Comparison of ENCODE assay signal across 8 cellular contexts in the genomic region with DNA sequence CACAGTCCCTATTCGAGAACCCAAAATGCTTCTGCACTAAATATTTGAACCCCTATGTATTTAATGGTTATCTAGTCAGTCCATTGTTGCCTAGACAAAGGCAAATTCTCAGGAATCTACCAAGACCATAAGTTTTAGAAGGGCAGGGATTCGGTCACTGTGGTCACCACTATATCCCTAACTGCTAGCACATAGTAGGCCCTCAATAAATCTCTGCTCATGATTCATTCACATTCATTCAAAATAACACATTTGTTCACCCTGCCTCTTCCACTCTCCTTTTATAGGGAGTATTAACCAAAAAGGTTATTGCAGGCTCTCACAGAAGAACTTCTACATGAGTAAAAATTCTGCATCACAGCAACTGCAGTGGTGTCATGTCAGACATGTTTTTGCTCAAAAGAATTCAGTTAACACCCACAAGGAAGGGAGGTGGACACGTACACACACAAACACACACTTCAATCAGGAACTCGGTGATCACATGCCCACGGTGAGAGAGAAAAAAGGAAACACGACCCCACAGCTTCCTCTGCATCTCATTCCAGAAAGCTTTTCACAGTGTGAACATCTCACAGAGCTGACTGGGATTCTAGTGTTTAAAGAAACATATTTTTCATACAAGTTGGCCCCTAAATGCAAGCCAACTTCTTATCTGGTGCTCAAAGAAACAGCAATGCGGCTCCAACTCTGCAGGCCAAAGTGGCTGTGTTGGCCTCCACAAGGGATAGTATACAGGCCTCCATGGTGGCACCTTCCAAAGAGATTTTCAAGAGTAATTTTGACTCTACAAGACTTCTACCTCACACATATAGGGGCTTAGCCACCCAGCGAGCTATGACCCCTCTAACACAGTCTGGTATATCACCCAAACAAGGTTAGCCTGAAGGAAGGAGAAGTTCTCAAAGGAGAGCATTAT.
A peak's percentile ranks its signal among the peaks of the same experiment; 100 is the strongest.
DNase-seq lines count a peak whose midpoint lies in the region; ATAC-seq, FAIRE-seq and TF ChIP-seq lines count a peak whose summit lies in the region.

No MANE protein-coding gene starts in this region.

- peaks cover 42% of the 10 kb centered on the region for H3K4me1 Mint-ChIP-seq in astrocyte (ENCODE audit: low read depth, unreplicated experiment)
- peaks cover 78 to 99% (median 97%) of the 10 kb centered on the region in 7 donors for H3K4me1 Mint-ChIP-seq in naive thymus-derived CD4-positive, alpha-beta T cell

- no peak overlapping the region for H3K4me3 Mint-ChIP-seq in astrocyte (ENCODE audit: unreplicated experiment)
- H3K4me3 Mint-ChIP-seq in naive thymus-derived CD4-positive, alpha-beta T cell = peak overlapping the region; percentile 62 to 88 (median 79)

- no peak overlapping the region for H2AK5ac ChIP-seq in IMR-90 (ENCODE audit: low read depth, low read length)

- ATAC-seq in IMR-90 (ENCODE audit: low read depth) = peak; percentile 59
- ATAC-seq in naive thymus-derived CD4-positive, alpha-beta T cell = peak; percentile 44
- ATAC-seq in SK-N-SH treated with all-trans-retinoic acid at 6 μM for 48 hours = no peak
- no peak for ATAC-seq in HG02678 (IDR thresholded peaks at IDR 0.05; ENCODE audit: unreplicated experiment)

- no peak overlapping the region for H3K18ac ChIP-seq in IMR-90 (ENCODE audit: low read depth, low read length)

- H2AFZ ChIP-seq in IMR-90 (replicated peaks; ENCODE audit: low read length, poor library complexity) (no peak overlapping the region), astrocyte (ENCODE audit: low read depth, low read length) (peak overlapping the region; percentile 23)

- no peak overlapping the region for H2BK15ac ChIP-seq in IMR-90 (ENCODE audit: low read depth, low read length)

- H3K27me3 ChIP-seq in IMR-90 (ENCODE audit: control insufficient read depth, insufficient read depth, low read length) (no peaks in the 10 kb centered on the region), astrocyte (ENCODE audit: insufficient read depth, low read length) (no peaks in the 10 kb centered on the region)
- no peaks in the 10 kb centered on the region for H3K27me3 ChIP-seq in naive thymus-derived CD4-positive, alpha-beta T cell (ENCODE audit: control insufficient read depth in 2 of 2, insufficient read depth in 2 of 2, low read length in 2 of 2)

- H3K9me3 ChIP-seq in IMR-90 (ENCODE audit: control insufficient read depth, insufficient read depth, low read length) = no peaks in the 10 kb centered on the region
- H3K9me3 ChIP-seq in astrocyte (ENCODE audit: insufficient read depth, low read depth, low read length) = no peaks in the 10 kb centered on the region
- no peaks in the 10 kb centered on the region for H3K9me3 ChIP-seq in naive thymus-derived CD4-positive, alpha-beta T cell (ENCODE audit: control insufficient read depth in 2 of 3, low read length in 3 of 3)

- no peak overlapping the region for H4K91ac ChIP-seq in IMR-90 (ENCODE audit: insufficient read depth, low read depth, low read length)

- peaks cover 0 to 12% of the 10 kb centered on the region in 2 experiments; a peak in 1 of 4 replicates for H3K79me1 ChIP-seq in IMR-90 (ENCODE audit: low read depth in 1 of 2, low read length in 2 of 2)

- H3K36me3 Mint-ChIP-seq in astrocyte (ENCODE audit: low read depth, unreplicated experiment) = no peaks in the 10 kb centered on the region
- peaks cover 0 to 29% (median 10%) of the 10 kb centered on the region in 5 donors for H3K36me3 Mint-ChIP-seq in naive thymus-derived CD4-positive, alpha-beta T cell

- no peaks in the 10 kb centered on the region for H3K36me3 ChIP-seq in IMR-90 (ENCODE audit: control insufficient read depth, insufficient read depth, low read length)
- no peaks in the 10 kb centered on the region for H3K36me3 ChIP-seq in astrocyte (ENCODE audit: insufficient read depth, low read length)
- no peaks in the 10 kb centered on the region for H3K36me3 ChIP-seq in naive thymus-derived CD4-positive, alpha-beta T cell (ENCODE audit: control insufficient read depth in 2 of 3, insufficient read depth in 3 of 3, low read length in 3 of 3)

- peak overlapping the region in 1 of 2 experiments; percentile 58; a peak in 1 of 4 replicates for H4K8ac ChIP-seq in IMR-90 (ENCODE audit: low read depth in 2 of 2, low read length in 2 of 2)

- no peak overlapping the region for H2AK9ac ChIP-seq in IMR-90 (replicated peaks; ENCODE audit: low read depth, low read length, poor library complexity)

- H3K4me1 ChIP-seq in IMR-90 (ENCODE audit: control insufficient read depth, insufficient read depth, low read length) = peaks cover 5% of the 10 kb centered on the region
- peaks cover 9% of the 10 kb centered on the region for H3K4me1 ChIP-seq in astrocyte (ENCODE audit: insufficient read depth, low read length)
- peaks cover 93 to 100% of the 10 kb centered on the region in 2 donors for H3K4me1 ChIP-seq in naive thymus-derived CD4-positive, alpha-beta T cell (ENCODE audit: control insufficient read depth in 2 of 2, insufficient read depth in 2 of 2, low read length in 2 of 2)

- H3K27me3 Mint-ChIP-seq in astrocyte (ENCODE audit: low read depth, unreplicated experiment) = no peaks in the 10 kb centered on the region
- H3K27me3 Mint-ChIP-seq in naive thymus-derived CD4-positive, alpha-beta T cell = no peaks in the 10 kb centered on the region

- no peak overlapping the region for H4K5ac ChIP-seq in IMR-90 (ENCODE audit: low read depth, low read length)

- POLR2A ChIA-PET in IMR-90 (lab: Charles Lee; ENCODE audit: unreplicated experiment) = no interaction called here
- POLR2A ChIA-PET in naive thymus-derived CD4-positive, alpha-beta T cell (lab: Charles Lee) = interaction anchor here (0.6 to 14.4 kb wide), 26 partner anchors 9 to 115 kb away, joined by 3 to 254 read pairs (median 4); a partner anchor contains a TSS

- H2BK120ac ChIP-seq in IMR-90 (ENCODE audit: low read depth, low read length) = no peak overlapping the region

- BruUV-seq in IMR-90 (replicated peaks; lab: Mats Ljungman, UMichigan) = no TSS peak

- H3K27ac ChIP-seq in C4-2B (peak overlapping the region; percentile 67; the same call in 1 of the 2 replicates), IMR-90 (ENCODE audit: insufficient read depth, low read length) (no peak overlapping the region), astrocyte (ENCODE audit: low read depth, low read length) (no peak overlapping the region)
- peak overlapping the region; percentile 82 for H3K27ac ChIP-seq in naive thymus-derived CD4-positive, alpha-beta T cell (ENCODE audit: low read depth, low read length)

- H2BK5ac ChIP-seq in IMR-90 (ENCODE audit: low read depth, low read length, poor library complexity, severe bottlenecking) = peak overlapping the region; percentile 6

- H4K20me1 ChIP-seq in IMR-90 (ENCODE audit: insufficient read depth, low read length) (no peaks in the 10 kb centered on the region), astrocyte (ENCODE audit: insufficient read depth, low read length) (no peaks in the 10 kb centered on the region)

- CTCF ChIA-PET in IMR-90 (lab: Yijun Ruan, JAX) = no interaction called here
- CTCF ChIA-PET in naive thymus-derived CD4-positive, alpha-beta T cell (lab: Charles Lee) = interaction anchor here (0.6 to 1.6 kb wide), 6 partner anchors 21 to 170 kb away, joined by 3 to 6 read pairs (median 4); no protein-coding TSS in a partner anchor

- in situ Hi-C loops in IMR-90 (cut with MboI; ENCODE audit: low sequenced_read_pairs) = no loop called here

- 0 out of 2 replicates have a peak overlapping the region, but pooled peaks have one; percentile 18 for H3K23ac ChIP-seq in IMR-90 (ENCODE audit: low read depth, low read length)

- peak; percentile 49 for DNase-seq in IMR-90
- peak; percentile 42 for DNase-seq in astrocyte (ENCODE audit: low read depth)
- DNase-seq in naive thymus-derived CD4-positive, alpha-beta T cell = peak in 6 of 9 donors; percentile 42 to 59 (median 54)
- DNase-seq in NCI-H510A treated with DMSO at 0.1 percent for 48 hours (lab: John Stamatoyannopoulos, UW) = no peak
- no peak for DNase-seq in stimulated activated CD4-positive, alpha-beta T cell treated with anti-CD3 and anti-CD28 coated beads, Interleukin-2, amount 100 ng/mL, for 48 hours

- TF ChIP-seq POLR2A in IMR-90 (IDR thresholded peaks at IDR 0.05; ENCODE audit: low read depth, low read length) = no peak

- H3K4me2 ChIP-seq in IMR-90 (ENCODE audit: low read depth, low read length) = no peak overlapping the region
- H3K4me2 ChIP-seq in astrocyte (ENCODE audit: low read length) = no peak overlapping the region

- H3K14ac ChIP-seq in IMR-90 (replicated peaks; ENCODE audit: low read depth, low read length) = 0 out of 2 replicates have a peak overlapping the region, but pooled peaks have one; percentile 13

- no peak for TF ChIP-seq RAD21 in IMR-90 (IDR thresholded peaks at IDR 0.05; ENCODE audit: low read length)

- H3K9ac ChIP-seq in IMR-90 (ENCODE audit: low read depth, low read length) = no peak overlapping the region
- no peak overlapping the region for H3K9ac ChIP-seq in astrocyte (ENCODE audit: low read length)

- peaks cover 12% of the 10 kb centered on the region for H3K9me1 ChIP-seq in IMR-90 (ENCODE audit: insufficient read depth, low read length)

- no peak overlapping the region for H2BK20ac ChIP-seq in IMR-90 (ENCODE audit: low read depth, low read length)

- no peak overlapping the region for H3K56ac ChIP-seq in IMR-90 (ENCODE audit: extremely low read depth, insufficient read depth, low read length)

- no peak overlapping the region for H3K27ac Mint-ChIP-seq in astrocyte (ENCODE audit: unreplicated experiment)
- H3K27ac Mint-ChIP-seq in naive thymus-derived CD4-positive, alpha-beta T cell = peak overlapping the region; percentile 79 to 100 (median 98)

- no peaks in the 10 kb centered on the region for H3K79me2 ChIP-seq in astrocyte (ENCODE audit: insufficient read depth, low read length)

- 0 out of 2 replicates have a peak overlapping the region, but pooled peaks have one; percentile 39 for H3K4ac ChIP-seq in IMR-90 (ENCODE audit: low read depth, low read length)

- no peak for TF ChIP-seq CTCF in C4-2B (conservative IDR thresholded peaks at IDR 0.05)
- no peak for TF ChIP-seq CTCF in IMR-90 (conservative IDR thresholded peaks at IDR 0.05; ENCODE audit: low read depth, low read length)
- no peak for TF ChIP-seq CTCF in astrocyte (IDR thresholded peaks at IDR 0.05; ENCODE audit: insufficient read depth, low read depth, low read length)

- intact Hi-C loops in IMR-90 (cut with micrococcal nuclease) = no loop called here
- intact Hi-C loops in naive thymus-derived CD4-positive, alpha-beta T cell (cut with micrococcal nuclease) = loop anchor here (1.0 to 2.0 kb wide), 2 partner anchors 24 to 44 kb away; no protein-coding TSS in a partner anchor

- dilution Hi-C loops in IMR-90 (cut with HindIII; ENCODE audit: low sequenced_read_pairs, unreplicated experiment) = no loop called here

- no peak overlapping the region for H3K4me3 ChIP-seq in IMR-90 (ENCODE audit: insufficient read depth, low read depth, low read length)
- H3K4me3 ChIP-seq in astrocyte (ENCODE audit: insufficient read depth, low read depth, low read length) = no peak overlapping the region
- H3K4me3 ChIP-seq in naive thymus-derived CD4-positive, alpha-beta T cell (ENCODE audit: low read length) = peak overlapping the region; percentile 38

- H3K9me3 Mint-ChIP-seq in astrocyte (ENCODE audit: unreplicated experiment) = peaks cover 3% of the 10 kb centered on the region
- H3K9me3 Mint-ChIP-seq in naive thymus-derived CD4-positive, alpha-beta T cell = peaks cover 0 to 1% (median 0%) of the 10 kb centered on the region in 11 donors

- WGBS in IMR-90 (ENCODE audit: extremely low coverage in 2 of 2, insufficient read length in 1 of 2), 2 experiments = 100% methylated on average over 1 of the region's 8 CpGs; no CpG with 5 or more reads in 1 of the 2 experiments

- FAIRE-seq in astrocyte (lab: Jason Lieb, UNC) = no peak

Comparison
In these comparisons a context has a peak if more than half of its experiments do, and no peak if none do; other contexts are left out.
1. H3K27ac ChIP-seq: peak in C4-2B (single experiment) and naive thymus-derived CD4-positive, alpha-beta T cell (single experiment); none in IMR-90 (single experiment) and astrocyte (single experiment).
2. ATAC-seq: peak in IMR-90 (single experiment) and naive thymus-derived CD4-positive, alpha-beta T cell (single experiment); none in SK-N-SH treated with all-trans-retinoic acid at 6 μM for 48 hours (single experiment) and HG02678 (single experiment).
3. DNase-seq: peak in IMR-90 (single experiment), astrocyte (single experiment) and naive thymus-derived CD4-positive, alpha-beta T cell (6 of 9); none in NCI-H510A treated with DMSO at 0.1 percent for 48 hours (single experiment) and stimulated activated CD4-positive, alpha-beta T cell treated with anti-CD3 and anti-CD28 coated beads, Interleukin-2, amount 100 ng/mL, for 48 hours (0 of 2).